In genomic region chr3:122512284-122512683, GRCh38 we compare ENCODE assay signal across 1 cellular context.
TF ChIP-seq lines count a peak whose summit lies in the region.

No MANE protein-coding gene starts in this region.

TF ChIP-seq in K562, 482 proteins besides CTCF, POLR2A, EP300 and RAD21:
- TF ChIP-seq ZNF586 (CRISPR knock-in tag; conservative IDR thresholded peaks at IDR 0.05) (no peak), ATF2 (CRISPR knock-in tag; IDR thresholded peaks at IDR 0.05) (no peak), ZNF830 (CRISPR knock-in tag; IDR thresholded peaks at IDR 0.05) (no peak), FOS (IDR thresholded peaks at IDR 0.05; ENCODE audit: extremely low read depth, insufficient read length) (no peak), ZBTB34 (CRISPR knock-in tag; IDR thresholded peaks at IDR 0.05) (no peak), ZNF12 (CRISPR knock-in tag; IDR thresholded peaks at IDR 0.05) (no peak), RUNX1 (IDR thresholded peaks at IDR 0.05; ENCODE audit: low read depth) (no peak), LCOR (CRISPR knock-in tag; IDR thresholded peaks at IDR 0.05) (no peak), ZFP1 (CRISPR knock-in tag; IDR thresholded peaks at IDR 0.05) (no peak)
